7 cellular contexts compared by ENCODE assay signal in genomic region chr14:32630701-32631100, GRCh38.
"Had no signal": no experiment of that assay in that cellular context is flagged by ENCODE, and none has a peak within 500 bp of the region (broad histone marks: within the 10 kb centered on the region; RNA-seq: fewer than 3 reads in every experiment).

No MANE protein-coding gene starts in this region.

- ATAC-seq: GM23338, K562 had no signal

- DNase-seq: H9, HCEC 1CT, KG1 had no signal

- H3K4me2 ChIP-seq: GM23338 had no signal

- FAIRE-seq: H1, HTR-8/SVneo, K562 had no signal

- H2AFZ ChIP-seq: GM23338 had no signal

- H3K4me3 ChIP-seq: GM23338, K562 had no signal
